8 cellular contexts compared by ENCODE assay signal in the genomic region with DNA sequence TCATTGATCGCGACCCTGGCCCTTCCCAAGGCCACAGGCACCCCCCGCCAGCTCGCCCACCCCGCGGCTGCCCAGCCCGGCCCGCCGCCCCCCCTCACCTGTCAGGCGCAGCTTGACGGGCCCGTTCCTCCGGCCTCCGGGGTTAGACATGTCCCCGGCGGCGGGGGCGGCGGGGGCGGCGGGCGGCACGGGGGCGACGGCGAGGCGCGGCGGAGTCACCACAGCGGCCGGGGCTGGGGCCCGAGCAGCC. TPM values are rescaled to one million over a fixed set of nuclear protein-coding genes. Genes with fewer than 3 reads are reported as not detected.
DNase-seq lines count a peak whose midpoint lies in the region; ATAC-seq and TF ChIP-seq lines count a peak whose summit lies in the region.

No MANE protein-coding gene starts in this region.

- DNase-seq in AG09309 (ENCODE audit: low read depth) (no peak), SK-N-MC (ENCODE audit: low read depth, low spot score) (no peak), osteoblast (ENCODE audit: insufficient read length, low spot score, missing footprints) (no peak), NCI-H1105 (lab: John Stamatoyannopoulos, UW) (no peak)
- DNase-seq in stimulated activated CD4-positive, alpha-beta T cell treated with anti-CD3 and anti-CD28 coated beads, Interleukin-4, amount 100 ng/mL, for 24 hours, result no peak

- H2AFZ ChIP-seq in osteoblast (ENCODE audit: low read length), result no peak overlapping the region

- peaks cover 42% of the 10 kb centered on the region for H3K4me1 ChIP-seq in osteoblast (ENCODE audit: insufficient read depth, low read length)

- H3K79me2 ChIP-seq in osteoblast (ENCODE audit: insufficient read depth, low read length), result peaks cover 65% of the 10 kb centered on the region

- H3K9me3 ChIP-seq in SK-N-MC (ENCODE audit: low read depth, low read length) (no peaks in the 10 kb centered on the region), osteoblast (ENCODE audit: low read depth, low read length) (no peaks in the 10 kb centered on the region)

- H3K4me2 ChIP-seq in osteoblast (ENCODE audit: insufficient read depth, low read length), result peak overlapping the region; percentile 83

- peak overlapping the region; percentile 84 for H3K9ac ChIP-seq in SK-N-MC (ENCODE audit: insufficient read length)

- peak; percentile 47 for ATAC-seq in GM21381 (IDR thresholded peaks at IDR 0.05; ENCODE audit: unreplicated experiment)
- peak; percentile 11 for ATAC-seq in esophagus mucosa
- no peak for ATAC-seq in GM18867 (IDR thresholded peaks at IDR 0.05; ENCODE audit: unreplicated experiment)

- no peak for TF ChIP-seq CTCF in AG09309 (IDR thresholded peaks at IDR 0.05; ENCODE audit: control insufficient read depth, insufficient read depth, low read depth, low read length, missing control alignments)
- no peak for TF ChIP-seq CTCF in osteoblast (IDR thresholded peaks at IDR 0.05; ENCODE audit: extremely low read depth, low read depth, low read length)

- H4K20me1 ChIP-seq in osteoblast (ENCODE audit: insufficient read depth, low read length), result peaks cover 23% of the 10 kb centered on the region

- H3K27me3 ChIP-seq in osteoblast (ENCODE audit: insufficient read depth, low read length), result no peaks in the 10 kb centered on the region

- H3K4me3 ChIP-seq in AG09309 (ENCODE audit: control insufficient read depth, low read depth, low read length) (peak overlapping the region; percentile 87), SK-N-MC (peak overlapping the region; percentile 82), osteoblast (ENCODE audit: insufficient read depth, low read length) (peak overlapping the region; percentile 93)

- H3K27ac ChIP-seq in SK-N-MC (no peak overlapping the region), osteoblast (ENCODE audit: low read depth, low read length) (peak overlapping the region; percentile 81)

- no peaks in the 10 kb centered on the region for H3K36me3 ChIP-seq in SK-N-MC (ENCODE audit: insufficient read depth, low read length)
- peaks cover 14% of the 10 kb centered on the region for H3K36me3 ChIP-seq in osteoblast (ENCODE audit: insufficient read depth, low read length)

RNA-seq across cellular contexts. Expression of a gene that starts 0.5 kb away (rescaled TPM):
- total RNA-seq in esophagus mucosa, result 7.5 TPM
- 90.5 and 115 TPM in 2 replicates for total RNA-seq in osteoblast

Comparison
In these comparisons a context has a peak if more than half of its experiments do, and no peak if none do; other contexts are left out.
1. RNA of a gene that starts 0.5 kb away (total RNA-seq): 90.5 to 115 TPM in osteoblast; 7.5 TPM in esophagus mucosa (single experiment); every median in the first group is over 10 times any median in the second.
2. Peak in every context shown above with its lines, with median percentiles within 50 percentile points of each other: H3K4me3 ChIP-seq.